In genomic region chr1:173824315-173825081, GRCh38 we compare ENCODE assay signal across 1 cellular context.
TF ChIP-seq lines count a peak whose summit lies in the region.

Gene CENPL, minus strand, starts transcription at chr1:173824883. Its CDS starts 13,584 bp downstream, at chr1:173811299.
Gene DARS2, plus strand, starts transcription at chr1:173824673. Its CDS starts 557 bp downstream, at chr1:173825230.

TF ChIP-seq in HEK293, 187 proteins besides CTCF, POLR2A, EP300 and RAD21 (continued from another document and continues in another):
- no peak for TF ChIP-seq ZSCAN18 (tag by site-specific recombination; IDR thresholded peaks at IDR 0.05)
- TF ChIP-seq PRDM10 (tag by site-specific recombination; IDR thresholded peaks at IDR 0.05): peak; percentile 64
- peak; percentile 89 for TF ChIP-seq SP3 (tag by site-specific recombination; IDR thresholded peaks at IDR 0.05)
- peak; percentile 34; the same call in 1 of the 2 replicates for TF ChIP-seq OSR2 (tag by site-specific recombination; IDR thresholded peaks at IDR 0.05)
- TF ChIP-seq ZSCAN30 (tag by site-specific recombination; IDR thresholded peaks at IDR 0.05): peak; percentile 44
- TF ChIP-seq ZNF184 (tag by site-specific recombination; IDR thresholded peaks at IDR 0.05): no peak
- no peak for TF ChIP-seq ZSCAN23 (tag by site-specific recombination; IDR thresholded peaks at IDR 0.05)
- peak; percentile 97 for TF ChIP-seq SCRT2 (tag by site-specific recombination; IDR thresholded peaks at IDR 0.05)
- no peak for TF ChIP-seq PRDM4 (tag by site-specific recombination; IDR thresholded peaks at IDR 0.05)
- TF ChIP-seq ZNF324 (tag by site-specific recombination; IDR thresholded peaks at IDR 0.05): peak; percentile 23; the same call in 1 of the 2 replicates
- TF ChIP-seq ZNF776 (tag by site-specific recombination; IDR thresholded peaks at IDR 0.05; ENCODE audit: borderline replicate concordance): no peak
- TF ChIP-seq ZNF777 (tag by site-specific recombination; IDR thresholded peaks at IDR 0.05; ENCODE audit: borderline replicate concordance): no peak
- peak; percentile 75; the same call in 1 of the 2 replicates for TF ChIP-seq GLIS2 (tag by site-specific recombination; IDR thresholded peaks at IDR 0.05)
- peak; percentile 61 for TF ChIP-seq SETDB1 (IDR thresholded peaks at IDR 0.05; ENCODE audit: insufficient read length, low read length)
- TF ChIP-seq KLF1 (tag by site-specific recombination; IDR thresholded peaks at IDR 0.05): peak; percentile 67; the same call in 1 of the 2 replicates
- TF ChIP-seq KLF7 (tag by site-specific recombination; IDR thresholded peaks at IDR 0.05; ENCODE audit: borderline replicate concordance): peak; percentile 82; the same call in 1 of the 2 replicates
- peak; percentile 80 for TF ChIP-seq SCRT1 (tag by site-specific recombination; IDR thresholded peaks at IDR 0.05; ENCODE audit: borderline replicate concordance)
- no peak for TF ChIP-seq ZNF510 (tag by site-specific recombination; IDR thresholded peaks at IDR 0.05; ENCODE audit: insufficient replicate concordance)
- TF ChIP-seq ZEB2 (tag by site-specific recombination; IDR thresholded peaks at IDR 0.05): peak; percentile 92
- TF ChIP-seq ZIC2 (tag by site-specific recombination; IDR thresholded peaks at IDR 0.05): 0 out of 2 replicates have a peak, but pooled peaks have one; percentile 31
- TF ChIP-seq ZFHX2 (tag by site-specific recombination; conservative IDR thresholded peaks at IDR 0.05): peak; percentile 45; the same call in 1 of the 2 replicates
- no peak for TF ChIP-seq ZNF280D (tag by site-specific recombination; IDR thresholded peaks at IDR 0.05)
- TF ChIP-seq KLF10 (tag by site-specific recombination; IDR thresholded peaks at IDR 0.05): peak; percentile 11; the same call in 1 of the 2 replicates
- peak; percentile 96 for TF ChIP-seq ZNF561 (tag by site-specific recombination; IDR thresholded peaks at IDR 0.05; ENCODE audit: borderline replicate concordance)
- TF ChIP-seq RBAK (tag by site-specific recombination; IDR thresholded peaks at IDR 0.05): no peak
- TF ChIP-seq KLF16 (tag by site-specific recombination; IDR thresholded peaks at IDR 0.05): peak; percentile 23; the same call in 1 of the 2 replicates
- peak; percentile 83 for TF ChIP-seq ZNF335 (tag by site-specific recombination; conservative IDR thresholded peaks at IDR 0.05)
- TF ChIP-seq ZBTB20 (tag by site-specific recombination; IDR thresholded peaks at IDR 0.05): peak; percentile 90
- TF ChIP-seq ZNF580 (tag by site-specific recombination; IDR thresholded peaks at IDR 0.05): peak; percentile 97
- TF ChIP-seq ZXDB (tag by site-specific recombination; IDR thresholded peaks at IDR 0.05): peak; percentile 94
- TF ChIP-seq MYNN (tag by site-specific recombination; IDR thresholded peaks at IDR 0.05; ENCODE audit: borderline replicate concordance): peak; percentile 33; the same call in 1 of the 2 replicates
- TF ChIP-seq ZNF280C (tag by site-specific recombination; IDR thresholded peaks at IDR 0.05): no peak
- TF ChIP-seq ZNF558 (tag by site-specific recombination; IDR thresholded peaks at IDR 0.05): peak; percentile 53; the same call in 1 of the 2 replicates
- no peak for TF ChIP-seq ZNF350 (tag by site-specific recombination; IDR thresholded peaks at IDR 0.05)
- no peak for TF ChIP-seq ZNF626 (tag by site-specific recombination; IDR thresholded peaks at IDR 0.05)
- TF ChIP-seq HOXD13 (CRISPR knock-in tag; IDR thresholded peaks at IDR 0.05; ENCODE audit: borderline replicate concordance): 0 out of 2 replicates have a peak, but pooled peaks have one; percentile 18
- peak; percentile 41; the same call in 1 of the 2 replicates for TF ChIP-seq ZNF449 (tag by site-specific recombination; IDR thresholded peaks at IDR 0.05)
- 0 out of 2 replicates have a peak, but pooled peaks have one; percentile 32 for TF ChIP-seq EGR2 (tag by site-specific recombination; IDR thresholded peaks at IDR 0.05; ENCODE audit: low read depth)
- TF ChIP-seq SP7 (tag by site-specific recombination; IDR thresholded peaks at IDR 0.05): peak; percentile 60
- peak; percentile 70 for TF ChIP-seq ZBTB26 (tag by site-specific recombination; optimal IDR thresholded peaks at IDR 0.05)
- TF ChIP-seq INSM2 (tag by site-specific recombination; IDR thresholded peaks at IDR 0.05): peak; percentile 36
- peak; percentile 13; the same call in 1 of the 2 replicates for TF ChIP-seq ZBTB48 (tag by site-specific recombination; IDR thresholded peaks at IDR 0.05)
- TF ChIP-seq OVOL3 (tag by site-specific recombination; IDR thresholded peaks at IDR 0.05): peak; percentile 41; the same call in 1 of the 2 replicates
- no peak for TF ChIP-seq ZNF132 (tag by site-specific recombination; IDR thresholded peaks at IDR 0.05; ENCODE audit: borderline replicate concordance)
- no peak for TF ChIP-seq ZNF433 (tag by site-specific recombination; IDR thresholded peaks at IDR 0.05; ENCODE audit: low read depth)
- peak; percentile 76 for TF ChIP-seq ZNF629 (tag by site-specific recombination; IDR thresholded peaks at IDR 0.05)
- no peak for TF ChIP-seq ZNF223 (tag by site-specific recombination; IDR thresholded peaks at IDR 0.05)
